Comparison of ENCODE assay signal across 8 cellular contexts in genomic region chr15:52735231-52736089, GRCh38. TPM values are rescaled to one million over a fixed set of nuclear protein-coding genes. Genes with fewer than 3 reads are reported as not detected.
DNase-seq lines count a peak whose midpoint lies in the region; ATAC-seq and TF ChIP-seq lines count a peak whose summit lies in the region.

No MANE protein-coding gene starts in this region.

- DNase-seq in GDM1 (lab: John Stamatoyannopoulos, UW) = peak; percentile 47
- DNase-seq in HFFc6 = peak; percentile 67
- DNase-seq in NCI-H1436 treated with DMSO at 0.1 percent for 48 hours (lab: John Stamatoyannopoulos, UW) = peak; percentile 29
- peak; percentile 8 to 79 (median 61) for DNase-seq in T-helper 1 cell
- DNase-seq in adipocyte (ENCODE audit: low read depth) = peak; percentile 90
- peak in 1 of 2 donors; percentile 74 for DNase-seq in heart right ventricle
- peak; percentile 85 for DNase-seq in retina

- H3K9ac ChIP-seq in adipocyte (ENCODE audit: low read length) = peak overlapping the region; percentile 74

- H3K27ac Mint-ChIP-seq in HFFc6 = no peak overlapping the region

- peaks cover 12% of the 10 kb centered on the region for H3K27me3 Mint-ChIP-seq in HFFc6 (ENCODE audit: insufficient read depth)

- H3K4me1 ChIP-seq in adipocyte (ENCODE audit: control insufficient read depth, insufficient read depth, low read length) (peaks cover 60% of the 10 kb centered on the region), heart right ventricle (peaks cover 0 to 33% (median 13%) of the 10 kb centered on the region in 9 donors)

- H3K27me3 ChIP-seq in adipocyte (replicated peaks; ENCODE audit: control insufficient read depth, insufficient read depth, low read length) (no peaks in the 10 kb centered on the region), heart right ventricle (no peaks in the 10 kb centered on the region)

- no peaks in the 10 kb centered on the region for H3K9me3 ChIP-seq in adipocyte (ENCODE audit: control insufficient read depth, low read length)
- H3K9me3 ChIP-seq in heart right ventricle = no peaks in the 10 kb centered on the region

- H3K4me1 Mint-ChIP-seq in HFFc6 (ENCODE audit: low read depth) = peaks cover 58% of the 10 kb centered on the region

- no peaks in the 10 kb centered on the region for H3K9me3 Mint-ChIP-seq in HFFc6

- 58 to 60% methylated on average over 4 of the region's 4 CpGs for WGBS in heart right ventricle, 2 donors

- no peak overlapping the region for H3K4me3 Mint-ChIP-seq in HFFc6

- intact Hi-C loops in heart right ventricle (cut with DNase I) = loop anchor here (1.0 to 10.0 kb wide), 9 partner anchors 51 to 483 kb away; partner anchors contain the start of gene MYO5A (in 1 of the 10)

- H3K36me3 Mint-ChIP-seq in HFFc6 (ENCODE audit: low read depth) = no peaks in the 10 kb centered on the region

- ATAC-seq in heart right ventricle (peak; percentile 72 to 88 (median 82)), HG02938 (IDR thresholded peaks at IDR 0.05; ENCODE audit: unreplicated experiment) (no peak)

- peak; percentile 98 for TF ChIP-seq CTCF in HFFc6 (IDR thresholded peaks at IDR 0.05)
- peak; percentile 77 to 92 (median 85) for TF ChIP-seq CTCF in heart right ventricle (IDR thresholded peaks at IDR 0.05)

- no peak overlapping the region for H3K27ac ChIP-seq in heart right ventricle

- no peaks in the 10 kb centered on the region for H3K36me3 ChIP-seq in adipocyte (ENCODE audit: control insufficient read depth, insufficient read depth, low read length, severe bottlenecking)
- H3K36me3 ChIP-seq in heart right ventricle = no peaks in the 10 kb centered on the region

- H3K4me3 ChIP-seq in adipocyte (ENCODE audit: low read length) (no peak overlapping the region), heart right ventricle (no peak overlapping the region)

RNA-seq across cellular contexts. Expression of gene ONECUT1, which starts 54.7 kb away (rescaled TPM):
- total RNA-seq in HFFc6 (2021; fragmentation: NEBNext Ultra II Directional; extraction: Animal tissue kit (Norgen Biotek cat#: 25700)) = under 1 TPM in 4 of 6 experiments, not detected in 2; 0.16 to 0.38 (median 0.23) TPM
- total RNA-seq in heart right ventricle = under 1 TPM in 1 of 10 donors, not detected in 9; 0.20 TPM
- polyA plus RNA-seq in heart right ventricle = not detected

RNA-seq across cellular contexts. Expression of gene ATOSA, which starts 56.3 kb away (rescaled TPM):
- total RNA-seq in HFFc6 (2021; fragmentation: NEBNext Ultra II Directional; extraction: Animal tissue kit (Norgen Biotek cat#: 25700)) = 10 to 100 TPM; 17.3 to 28.2 (median 22.0) TPM
- total RNA-seq in heart right ventricle = 10 to 100 TPM; 18.9 to 36.4 (median 30.3) TPM
- 10 to 100 TPM in 1 of 2 donors, 1 to 10 TPM in 1; 8.7 to 98.1 TPM for polyA plus RNA-seq in heart right ventricle
